In genomic region chr1:62687421-62687902, GRCh38 we compare ENCODE assay signal across 8 cellular contexts. TPM values are rescaled to one million over a fixed set of nuclear protein-coding genes. Genes with fewer than 3 reads are reported as not detected.
A peak's percentile ranks its signal among the peaks of the same experiment; 100 is the strongest.
DNase-seq lines count a peak whose midpoint lies in the region; ATAC-seq, FAIRE-seq and TF ChIP-seq lines count a peak whose summit lies in the region.

No MANE protein-coding gene starts in this region.

- 2% methylated on average over 14 of the region's 33 CpGs for WGBS in K562 (ENCODE audit: insufficient coverage, low coverage, missing lambda C conversion rate)

- H3K27me3 ChIP-seq in SJSA1 (replicated peaks): no peaks in the 10 kb centered on the region
- no peaks in the 10 kb centered on the region for H3K27me3 ChIP-seq in K562 (ENCODE audit: control insufficient read depth in 2 of 2, insufficient read depth in 2 of 2, low read length in 2 of 2)
- H3K27me3 ChIP-seq in iPS-18a (ENCODE audit: control insufficient read depth, insufficient read depth, low read length): no peaks in the 10 kb centered on the region
- H3K27me3 ChIP-seq in gastrocnemius medialis: no peaks in the 10 kb centered on the region

- POLR2A ChIA-PET in K562 (lab: Yijun Ruan, JAX): no interaction called here

- H3K9me1 ChIP-seq in K562 (ENCODE audit: control insufficient read depth, insufficient read depth, low read length): no peaks in the 10 kb centered on the region

- in situ Hi-C loops in K562 (cut with MboI) (no loop called here), gastrocnemius medialis (cut with MboI; ENCODE audit: low sequenced_read_pairs in 4 of 4) (no loop called here)

- DNase-seq in Daoy (ENCODE audit: low read depth): peak; percentile 45
- DNase-seq in HK-2 (ENCODE audit: unreplicated experiment): peak; percentile 33
- DNase-seq in SJSA1 (ENCODE audit: low read depth in 1 of 2, low spot score in 2 of 2): peak; percentile 47 to 50
- peak in 3 of 4 experiments; percentile 45 to 50 (median 49) for DNase-seq in K562 (ENCODE audit: extremely low read depth in 1 of 4, low spot score in 3 of 4)
- no peak for DNase-seq in gastrocnemius medialis
- DNase-seq in GOT3 (lab: John Stamatoyannopoulos, UW): no peak

- H3K9me3 ChIP-seq in SJSA1 (replicated peaks) (no peaks in the 10 kb centered on the region), K562 (replicated peaks; ENCODE audit: control insufficient read depth, insufficient read depth, low read depth, low read length) (no peaks in the 10 kb centered on the region), iPS-18a (ENCODE audit: control insufficient read depth, low read depth, low read length) (no peaks in the 10 kb centered on the region), gastrocnemius medialis (no peaks in the 10 kb centered on the region)

- no peak for TF ChIP-seq RAD21 in K562 (CRISPR knock-in tag; conservative IDR thresholded peaks at IDR 0.05 in 1 of 2, IDR thresholded peaks at IDR 0.05 in 1 of 2)

- TF ChIP-seq CTCF in K562 (IDR thresholded peaks at IDR 0.05 in 2 of 3, conservative IDR thresholded peaks at IDR 0.05 in 1 of 3; ENCODE audit: insufficient read depth in 2 of 3, low read depth in 1 of 3, low read length in 3 of 3) (no peak), gastrocnemius medialis (IDR thresholded peaks at IDR 0.05 in 4 of 5, conservative IDR thresholded peaks at IDR 0.05 in 1 of 5) (no peak)

- H3K27ac ChIP-seq in SJSA1 (peak overlapping the region; percentile 72), K562 (ENCODE audit: extremely low read depth, low read depth, low read length) (peak overlapping the region; percentile 78), iPS-18a (ENCODE audit: low read length) (no peak overlapping the region), gastrocnemius medialis (peak overlapping the region; percentile 64 to 81 (median 76))

- H3K79me2 ChIP-seq in K562 (ENCODE audit: control insufficient read depth, insufficient read depth, low read length): peaks cover 16% of the 10 kb centered on the region; the same call in 2 of the 3 replicates

- no peaks in the 10 kb centered on the region for H4K20me1 ChIP-seq in K562 (replicated peaks; ENCODE audit: control insufficient read depth, insufficient read depth, low read length)

- ATAC-seq in GM21381 (IDR thresholded peaks at IDR 0.05; ENCODE audit: unreplicated experiment): peak; percentile 28
- ATAC-seq in K562: peak; percentile 49
- ATAC-seq in gastrocnemius medialis: peak; percentile 23 to 34

- CTCF ChIA-PET in K562 (lab: Yijun Ruan, JAX; ENCODE audit: low intra/inter-chr PET ratio): no interaction called here

- no TSS peak for BruUV-seq in K562 (replicated peaks; lab: Mats Ljungman, UMichigan)

- H3K4me2 ChIP-seq in K562 (ENCODE audit: insufficient read depth, low read length): peak overlapping the region; percentile 79

- H3K4me3 ChIP-seq in SJSA1 (peak overlapping the region; percentile 93), K562 (peak overlapping the region; percentile 76), iPS-18a (ENCODE audit: low read length) (peak overlapping the region; percentile 97), gastrocnemius medialis (peak overlapping the region; percentile 66 to 87 (median 80))

- H3K9ac ChIP-seq in K562 (ENCODE audit: insufficient read depth in 1 of 2, low read depth in 2 of 2, low read length in 2 of 2) (peak overlapping the region; percentile 73 to 81), iPS-18a (ENCODE audit: low read length) (peak overlapping the region; percentile 84)

- peaks cover 14% of the 10 kb centered on the region for H3K36me3 ChIP-seq in SJSA1
- no peaks in the 10 kb centered on the region for H3K36me3 ChIP-seq in K562 (ENCODE audit: control insufficient read depth, insufficient read depth, low read length)
- H3K36me3 ChIP-seq in iPS-18a (ENCODE audit: control insufficient read depth, low read depth, low read length): no peaks in the 10 kb centered on the region
- H3K36me3 ChIP-seq in gastrocnemius medialis: no peaks in the 10 kb centered on the region

- FAIRE-seq in K562 (lab: Jason Lieb, UNC): no peak

- H3K4me1 ChIP-seq in SJSA1 (replicated peaks) (peaks cover 23% of the 10 kb centered on the region), K562 (replicated peaks in 1 of 2; ENCODE audit: control insufficient read depth in 2 of 2, insufficient read depth in 2 of 2, low read length in 2 of 2) (peaks cover 23 to 32% of the 10 kb centered on the region in 2 experiments; a peak in 4 of 5 replicates), iPS-18a (ENCODE audit: control insufficient read depth, low read depth, low read length) (peaks cover 19% of the 10 kb centered on the region), gastrocnemius medialis (peaks cover 2 to 15% of the 10 kb centered on the region in 2 donors)

- no peak for TF ChIP-seq EP300 in K562 (IDR thresholded peaks at IDR 0.05; ENCODE audit: low read length)

- intact Hi-C loops in K562 (cut with micrococcal nuclease): loop anchor here (10.0 kb wide), 1 partner anchor 47 kb away; no protein-coding TSS in a partner anchor
- intact Hi-C loops in gastrocnemius medialis (cut with DNase I; ENCODE audit: low total_unique reads): loop anchor here (5.0 kb wide), 1 partner anchor 250 kb away; the partner anchor contains the start of gene USP1

- TF ChIP-seq POLR2A in K562 (conservative IDR thresholded peaks at IDR 0.05) (no peak), gastrocnemius medialis (IDR thresholded peaks at IDR 0.05) (no peak)

- H2AFZ ChIP-seq in K562 (ENCODE audit: low read depth, low read length): peak overlapping the region; percentile 98

TF ChIP-seq in K562, 482 proteins besides CTCF, POLR2A, EP300 and RAD21 (continues in another document):
- TF ChIP-seq PTRF (tag; IDR thresholded peaks at IDR 0.05) (no peak), FIP1L1 (IDR thresholded peaks at IDR 0.05; ENCODE audit: low read depth, low read length, poor library complexity, severe bottlenecking) (no peak), JUN (IDR thresholded peaks at IDR 0.05; ENCODE audit: borderline replicate concordance, low read depth, low read length) (no peak), JUN (CRISPR knock-in tag; IDR thresholded peaks at IDR 0.05; ENCODE audit: borderline replicate concordance) (no peak), OTX1 (CRISPR knock-in tag; IDR thresholded peaks at IDR 0.05) (no peak), SIN3B (IDR thresholded peaks at IDR 0.05; ENCODE audit: low read depth) (no peak), GATA2 (CRISPR knock-in tag; IDR thresholded peaks at IDR 0.05) (no peak), FOXK2 (conservative IDR thresholded peaks at IDR 0.05 in 1 of 2, IDR thresholded peaks at IDR 0.05 in 1 of 2; ENCODE audit: low read depth in 2 of 2) (no peak), ASH1L (IDR thresholded peaks at IDR 0.05; ENCODE audit: borderline replicate concordance, low read depth, partially characterized antibody) (no peak)
- TF ChIP-seq, protein P1, sequence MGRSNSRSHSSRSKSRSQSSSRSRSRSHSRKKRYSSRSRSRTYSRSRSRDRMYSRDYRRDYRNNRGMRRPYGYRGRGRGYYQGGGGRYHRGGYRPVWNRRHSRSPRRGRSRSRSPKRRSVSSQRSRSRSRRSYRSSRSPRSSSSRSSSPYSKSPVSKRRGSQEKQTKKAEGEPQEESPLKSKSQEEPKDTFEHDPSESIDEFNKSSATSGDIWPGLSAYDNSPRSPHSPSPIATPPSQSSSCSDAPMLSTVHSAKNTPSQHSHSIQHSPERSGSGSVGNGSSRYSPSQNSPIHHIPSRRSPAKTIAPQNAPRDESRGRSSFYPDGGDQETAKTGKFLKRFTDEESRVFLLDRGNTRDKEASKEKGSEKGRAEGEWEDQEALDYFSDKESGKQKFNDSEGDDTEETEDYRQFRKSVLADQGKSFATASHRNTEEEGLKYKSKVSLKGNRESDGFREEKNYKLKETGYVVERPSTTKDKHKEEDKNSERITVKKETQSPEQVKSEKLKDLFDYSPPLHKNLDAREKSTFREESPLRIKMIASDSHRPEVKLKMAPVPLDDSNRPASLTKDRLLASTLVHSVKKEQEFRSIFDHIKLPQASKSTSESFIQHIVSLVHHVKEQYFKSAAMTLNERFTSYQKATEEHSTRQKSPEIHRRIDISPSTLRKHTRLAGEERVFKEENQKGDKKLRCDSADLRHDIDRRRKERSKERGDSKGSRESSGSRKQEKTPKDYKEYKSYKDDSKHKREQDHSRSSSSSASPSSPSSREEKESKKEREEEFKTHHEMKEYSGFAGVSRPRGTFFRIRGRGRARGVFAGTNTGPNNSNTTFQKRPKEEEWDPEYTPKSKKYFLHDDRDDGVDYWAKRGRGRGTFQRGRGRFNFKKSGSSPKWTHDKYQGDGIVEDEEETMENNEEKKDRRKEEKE (IDR thresholded peaks at IDR 0.05; ENCODE audit: borderline replicate concordance in 1 of 2, control insufficient read depth in 1 of 2, low read depth in 2 of 2, low read length in 1 of 2): no peak

RNA-seq across cellular contexts. Expression of gene DOCK7, which starts 0.7 kb away (rescaled TPM):
- 51.0 and 61.8 TPM in 2 replicates for total RNA-seq in Daoy (2014; rRNA removed; shearing (Covaris generic))
- total RNA-seq in SJSA1 (2014; rRNA removed; shearing (Covaris generic)): 47.3 and 124 TPM in 2 replicates
- total RNA-seq in K562 (2011; cell fraction: chromatin; rRNA removed; ENCODE audit: low replicate concordance): 14.7 and 55.2 TPM in 2 replicates
- 14.5 and 15.5 TPM in 2 replicates for total RNA-seq in K562 (2011; cell fraction: nucleolus; rRNA removed)
- total RNA-seq in K562 (2011; cell fraction: nucleoplasm; rRNA removed): 19.6 and 36.0 TPM in 2 replicates
- 16.4 and 29.3 TPM in 2 replicates for total RNA-seq in K562 (2014; rRNA removed)
- total RNA-seq in K562 (2014; rRNA removed; fragmentation: Illumina TruSeq; extraction: Trizol): 12.7 and 16.0 TPM in 2 replicates
- 18.1 and 21.8 TPM in 2 replicates for total RNA-seq in K562 (2015; rRNA removed; fragmentation: Illumina TruSeq; extraction: Trizol)
- total RNA-seq in K562 (2021): 12.6 and 18.2 TPM in 2 replicates
- polyA plus RNA-seq in K562 (2011; rRNA removed): 12.5 and 16.4 TPM in 2 replicates
- 3.0 and 7.4 TPM in 2 replicates for polyA plus RNA-seq in K562 (2011; cell fraction: cytosol; rRNA removed)
- polyA plus RNA-seq in K562 (2011; cell fraction: nucleus; rRNA removed): 12.2 and 21.1 TPM in 2 replicates
- 14.6 and 22.3 TPM in 2 replicates for polyA plus RNA-seq in K562 (2012)
- 20.9 and 35.1 TPM in 2 replicates for polyA plus RNA-seq in K562 (2014; fragmentation: Illumina TruSeq; extraction: Trizol)
- polyA plus RNA-seq in K562 (2014; fragmentation: Nextera tagmentation; extraction: Ambion mirVana): 10 to 100 TPM in 1 of 2 experiments, 1 to 10 TPM in 1; 4.9 to 10.6 TPM
- polyA plus RNA-seq in K562 (2014; rRNA removed): 7.7 and 10.1 TPM in 2 replicates
- polyA minus RNA-seq in K562 (2011; rRNA and poly(A)+ RNA removed): 57.3 and 79.6 TPM in 2 replicates
- 15.4 and 16.5 TPM in 2 replicates for polyA minus RNA-seq in K562 (2011; cell fraction: cytosol; rRNA and poly(A)+ RNA removed)
- 28.9 and 46.7 TPM in 2 replicates for polyA minus RNA-seq in K562 (2011; cell fraction: nucleus; rRNA and poly(A)+ RNA removed)
- total RNA-seq in gastrocnemius medialis: 10 to 100 TPM in 3 of 4 donors, 1 to 10 TPM in 1; 7.9 to 14.7 (median 10.9) TPM

Comparison
In these comparisons a context has a peak if more than half of its experiments do, and no peak if none do; other contexts are left out.
1. DNase-seq: peak in Daoy (single experiment), HK-2 (single experiment), SJSA1 (2 of 2) and K562 (3 of 4); none in gastrocnemius medialis (0 of 2) and GOT3 (single experiment).
2. Peak in every context shown above with its lines, with median percentiles within 50 percentile points of each other: ATAC-seq and H3K4me3 ChIP-seq.